ENCODE assay signal across 8 cellular contexts in genomic region chr19:15091918-15092753, GRCh38. TPM values are rescaled to one million over a fixed set of nuclear protein-coding genes. Genes with fewer than 3 reads are reported as not detected.
A peak's percentile ranks its signal among the peaks of the same experiment; 100 is the strongest.
DNase-seq lines count a peak whose midpoint lies in the region; ATAC-seq and TF ChIP-seq lines count a peak whose summit lies in the region.

No MANE protein-coding gene starts in this region.

- H3K27me3 ChIP-seq in suprapubic skin, result no peaks in the 10 kb centered on the region

- TF ChIP-seq CTCF in choroid plexus epithelial cell (conservative IDR thresholded peaks at IDR 0.05; ENCODE audit: low read depth, low read length) (peak; percentile 57), suprapubic skin (IDR thresholded peaks at IDR 0.05) (peak; percentile 46 to 72)

- no peak for TF ChIP-seq POLR2A in suprapubic skin (IDR thresholded peaks at IDR 0.05)

- no peaks in the 10 kb centered on the region for H3K9me3 ChIP-seq in suprapubic skin

- H3K27ac ChIP-seq in suprapubic skin, result no peak overlapping the region

- DNase-seq in NCI-H524 (lab: John Stamatoyannopoulos, UW) (peak; percentile 13 to 76), NCI-H524 treated with DMSO at 0.1 percent for 48 hours (lab: John Stamatoyannopoulos, UW) (no peak), NCI-H1105 (lab: John Stamatoyannopoulos, UW) (peak; percentile 37), SKM-1 treated with dmso at 0.1 percent for 144 hours (lab: John Stamatoyannopoulos, UW; ENCODE audit: unreplicated experiment) (peak; percentile 44), choroid plexus epithelial cell (ENCODE audit: low read depth) (peak; percentile 78), lung microvascular endothelial cell (ENCODE audit: low read depth in 2 of 2) (peak; percentile 68 to 78), suprapubic skin (ENCODE audit: low spot score in 2 of 2) (no peak)

- no peak for ATAC-seq in GM21619 (IDR thresholded peaks at IDR 0.05; ENCODE audit: unreplicated experiment)

- H3K4me3 ChIP-seq in choroid plexus epithelial cell (ENCODE audit: low read depth, low read length) (no peak overlapping the region), suprapubic skin (no peak overlapping the region)

- peaks cover 7% of the 10 kb centered on the region for H3K4me1 ChIP-seq in suprapubic skin

- WGBS in suprapubic skin, result 11% methylated on average over 13 of the region's 13 CpGs

- TF ChIP-seq EP300 in suprapubic skin (IDR thresholded peaks at IDR 0.05), result no peak

- H3K36me3 ChIP-seq in suprapubic skin, result no peaks in the 10 kb centered on the region

RNA-seq across cellular contexts. Expression of gene OR1I1, which starts 10.1 kb away (rescaled TPM):
- total RNA-seq in lung microvascular endothelial cell (not detected in 2 replicates), suprapubic skin (not detected)

RNA-seq across cellular contexts. Expression of gene SYDE1, which starts 15.1 kb away (rescaled TPM):
- total RNA-seq in lung microvascular endothelial cell (8.3 and 14.3 TPM in 2 replicates), suprapubic skin (10 to 100 TPM in 1 of 4 donors, 1 to 10 TPM in 3; 3.8 to 17.8 (median 6.8) TPM)

RNA-seq across cellular contexts. Expression of gene CASP14, which starts 42.9 kb away (rescaled TPM):
- total RNA-seq in lung microvascular endothelial cell (not detected in 2 replicates), suprapubic skin (100 to 1,000 TPM; 123 to 363 (median 254) TPM)

Comparison
In these comparisons a context has a peak if more than half of its experiments do, and no peak if none do; other contexts are left out.
1. DNase-seq: peak in NCI-H524 (2 of 2), NCI-H1105 (single experiment), SKM-1 treated with dmso at 0.1 percent for 144 hours (single experiment), choroid plexus epithelial cell (single experiment) and lung microvascular endothelial cell (2 of 2); none in NCI-H524 treated with DMSO at 0.1 percent for 48 hours (single experiment) and suprapubic skin (0 of 2).
2. RNA of gene CASP14, which starts 42.9 kb away (total RNA-seq): 123 to 363 TPM in suprapubic skin; not detected in lung microvascular endothelial cell; every median in the first group is over 100 times any median in the second.